14 cellular contexts compared by ENCODE assay signal in the genomic region with DNA sequence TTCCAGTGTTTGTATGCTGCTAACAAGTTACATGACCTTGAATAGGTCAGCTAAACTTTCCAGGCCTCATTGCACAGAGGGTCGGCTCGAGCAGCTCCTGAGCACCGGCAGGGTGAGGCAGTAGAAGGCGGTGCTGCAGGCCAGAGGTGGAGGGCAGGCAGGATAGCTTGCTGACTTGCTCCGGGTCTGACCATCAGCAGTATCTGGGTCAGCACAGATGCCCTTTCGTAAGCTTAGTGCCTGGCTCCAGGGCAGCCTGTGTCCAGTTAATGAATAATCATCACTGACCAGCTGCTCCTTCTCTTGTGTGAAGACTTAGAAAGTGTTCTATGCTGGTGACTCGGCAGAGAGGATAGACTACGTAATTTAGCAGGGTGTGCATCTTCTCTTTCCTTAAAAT. TPM values are rescaled to one million over a fixed set of nuclear protein-coding genes. Genes with fewer than 3 reads are reported as not detected.
DNase-seq lines count a peak whose midpoint lies in the region; ATAC-seq and TF ChIP-seq lines count a peak whose summit lies in the region.
"Had no signal": no experiment of that assay in that cellular context is flagged by ENCODE, and none has a peak within 500 bp of the region (broad histone marks: within the 10 kb centered on the region; RNA-seq: fewer than 3 reads in every experiment).

No MANE protein-coding gene starts in this region.

- H3K27me3 ChIP-seq in right lobe of liver, result no peaks in the 10 kb centered on the region
- H3K27me3 ChIP-seq in skeletal muscle satellite cell (ENCODE audit: control insufficient read depth, insufficient read depth, low read length), result no peaks in the 10 kb centered on the region

- no peaks in the 10 kb centered on the region for H3K36me3 ChIP-seq in right lobe of liver
- H3K36me3 ChIP-seq in skeletal muscle satellite cell (ENCODE audit: insufficient read depth, low read length), result peaks cover 6% of the 10 kb centered on the region

- peak overlapping the region; percentile 73 for H3K4me3 Mint-ChIP-seq in HFFc6
- H3K4me3 Mint-ChIP-seq: activated CD4-positive, alpha-beta memory T cell treated with anti-CD3 and anti-CD28 coated beads, Interleukin-2, amount 10 ng/mL, durations not matched to agents 7 days and 5 days; activated naive CD4-positive, alpha-beta T cell treated with anti-CD3 and anti-CD28 coated beads, Interleukin-2, amount 50 U/mL, for 24 hours had no signal

- peak overlapping the region; percentile 61 to 84 (median 80) for H3K27ac ChIP-seq in right lobe of liver

- H3K9me3 ChIP-seq in right lobe of liver (no peaks in the 10 kb centered on the region), skeletal muscle satellite cell (replicated peaks; ENCODE audit: low read length) (no peaks in the 10 kb centered on the region)

- peak overlapping the region; percentile 45 for H3K4me2 ChIP-seq in skeletal muscle satellite cell (ENCODE audit: low read length)

- TF ChIP-seq POLR2A in erythroblast (IDR thresholded peaks at IDR 0.05; ENCODE audit: low read length), result no peak
- TF ChIP-seq POLR2A in right lobe of liver (IDR thresholded peaks at IDR 0.05), result peak; percentile 37

- H3K4me3 ChIP-seq in right lobe of liver (peak overlapping the region in 1 of 3 donors; percentile 31), skeletal muscle satellite cell (ENCODE audit: low read length) (no peak overlapping the region)
- H3K4me3 ChIP-seq: skin epidermis had no signal

- H3K27ac Mint-ChIP-seq in HFFc6, result peak overlapping the region; percentile 91
- H3K27ac Mint-ChIP-seq: activated CD4-positive, alpha-beta memory T cell treated with anti-CD3 and anti-CD28 coated beads, Interleukin-2, amount 10 ng/mL, durations not matched to agents 7 days and 5 days had no signal

- H3K27me3 Mint-ChIP-seq in HFFc6 (ENCODE audit: insufficient read depth), result peaks cover 2% of the 10 kb centered on the region; the same call in 1 of the 2 replicates
- H3K27me3 Mint-ChIP-seq: activated CD4-positive, alpha-beta memory T cell treated with anti-CD3 and anti-CD28 coated beads, Interleukin-2, amount 10 ng/mL, durations not matched to agents 7 days and 5 days; activated naive CD4-positive, alpha-beta T cell treated with anti-CD3 and anti-CD28 coated beads, Interleukin-2, amount 50 U/mL, for 24 hours had no signal

- peaks cover under 1% of the 10 kb centered on the region; the same call in 1 of the 2 replicates for H3K36me3 Mint-ChIP-seq in HFFc6 (ENCODE audit: low read depth)

- no peaks in the 10 kb centered on the region for H3K9me3 Mint-ChIP-seq in HFFc6
- H3K9me3 Mint-ChIP-seq: activated CD4-positive, alpha-beta memory T cell treated with anti-CD3 and anti-CD28 coated beads, Interleukin-2, amount 10 ng/mL, durations not matched to agents 7 days and 5 days; activated naive CD4-positive, alpha-beta T cell treated with anti-CD3 and anti-CD28 coated beads, Interleukin-2, amount 50 U/mL, for 24 hours had no signal

- H3K9ac ChIP-seq in skeletal muscle satellite cell (ENCODE audit: low read depth, low read length), result no peak overlapping the region

- TF ChIP-seq CTCF in HFFc6 (IDR thresholded peaks at IDR 0.05), result no peak
- TF ChIP-seq CTCF in right lobe of liver (IDR thresholded peaks at IDR 0.05), result no peak

- ATAC-seq in right lobe of liver (peak; percentile 71 to 92 (median 83)), GM18519 (IDR thresholded peaks at IDR 0.05; ENCODE audit: low FRiP score, unreplicated experiment) (no peak)

- peaks cover 96% of the 10 kb centered on the region for H3K4me1 Mint-ChIP-seq in HFFc6 (ENCODE audit: low read depth)

- peak; percentile 10 for DNase-seq in HFFc6
- peak; percentile 16 to 43 for DNase-seq in erythroblast (lab: John Stamatoyannopoulos, UW)
- peak; percentile 73 to 91 (median 90) for DNase-seq in right lobe of liver
- no peak for DNase-seq in NCI-H1417 (lab: John Stamatoyannopoulos, UW)
- DNase-seq in OCI-M2 (lab: John Stamatoyannopoulos, UW; ENCODE audit: unreplicated experiment), result no peak
- DNase-seq in A172 (ENCODE audit: low spot score), result no peak
- DNase-seq: activated CD4-positive, alpha-beta memory T cell treated with anti-CD3 and anti-CD28 coated beads, Interleukin-2, amount 10 ng/mL, durations not matched to agents 7 days and 5 days; cortex of kidney; NCI-H2029 treated with DMSO at 0.1 percent for 48 hours; T-helper 2 cell had no signal

- 26% methylated on average over 7 of the region's 8 CpGs for WGBS in right lobe of liver (ENCODE audit: insufficient coverage, low coverage, low lambda C conversion rate, missing lambda C conversion rate)

- H3K4me1 ChIP-seq in right lobe of liver, result peaks cover 0 to 83% (median 42%) of the 10 kb centered on the region in 4 donors
- peaks cover 61% of the 10 kb centered on the region for H3K4me1 ChIP-seq in skeletal muscle satellite cell (ENCODE audit: control insufficient read depth, insufficient read depth, low read length)

- intact Hi-C loops in right lobe of liver (cut with DNase I), result no loop called here

RNA-seq across cellular contexts. Expression of gene MAPKAPK2, which starts 6.9 kb away (rescaled TPM):
- 10 to 100 TPM; 80.0 to 89.1 (median 86.0) TPM for total RNA-seq in HFFc6 (2021; fragmentation: NEBNext Ultra II Directional; extraction: Animal tissue kit (Norgen Biotek cat#: 25700))
- 10 to 100 TPM; 25.6 to 46.6 (median 34.0) TPM for total RNA-seq in right lobe of liver
- 20.8 and 29.5 TPM in 2 replicates for total RNA-seq in skeletal muscle satellite cell (2012; rRNA removed)
- 46.9 and 48.6 TPM in 2 replicates for total RNA-seq in A172 (2014; rRNA removed; shearing (Covaris generic))

RNA-seq across cellular contexts. Expression of gene DYRK3, which starts 56.3 kb away (rescaled TPM):
- total RNA-seq in HFFc6 (2021; fragmentation: NEBNext Ultra II Directional; extraction: Animal tissue kit (Norgen Biotek cat#: 25700)), result 10 to 100 TPM; 24.2 to 27.4 (median 26.9) TPM
- 1 to 10 TPM; 2.8 to 5.6 (median 4.0) TPM for total RNA-seq in right lobe of liver
- 21.6 and 38.0 TPM in 2 replicates for total RNA-seq in skeletal muscle satellite cell (2012; rRNA removed)
- total RNA-seq in A172 (2014; rRNA removed; shearing (Covaris generic)), result 26.8 and 32.8 TPM in 2 replicates

Comparison
In these comparisons a context has a peak if more than half of its experiments do, and no peak if none do; other contexts are left out.
1. DNase-seq: peak in HFFc6 (single experiment), erythroblast (2 of 2) and right lobe of liver (3 of 3); none in NCI-H1417 (0 of 3), OCI-M2 (single experiment) and A172 (single experiment).